In genomic region chr2:28393115-28393836, GRCh38 we compare ENCODE assay signal across 8 cellular contexts. TPM values are rescaled to one million over a fixed set of nuclear protein-coding genes. Genes with fewer than 3 reads are reported as not detected.
DNase-seq lines count a peak whose midpoint lies in the region; ATAC-seq, FAIRE-seq and TF ChIP-seq lines count a peak whose summit lies in the region.

No MANE protein-coding gene starts in this region.

- TF ChIP-seq EP300 in HepG2 (IDR thresholded peaks at IDR 0.05; ENCODE audit: low read depth in 2 of 2, low read length in 2 of 2) (no peak), HepG2 (CRISPR knock-in tag; IDR thresholded peaks at IDR 0.05; ENCODE audit: borderline replicate concordance) (no peak)

- peaks cover 0 to 3% of the 10 kb centered on the region in 2 experiments; a peak in 1 of 5 replicates for H3K36me3 ChIP-seq in HepG2 (replicated peaks in 1 of 2; ENCODE audit: control insufficient read depth in 1 of 2, insufficient read depth in 2 of 2, low read length in 2 of 2)

- WGBS in HepG2 (ENCODE audit: low lambda C conversion rate) = 0% methylated on average over 39 of the region's 81 CpGs

- in situ Hi-C loops in HepG2 (cut with HindIII; ENCODE audit: extremely low pct_ligation_motif_present, low pct_unique_long_range_greater_than_20kb) = loop anchor here (10.0 kb wide), 2 partner anchors 638 to 688 kb away; no protein-coding TSS in a partner anchor

- no peak for FAIRE-seq in HepG2 (lab: Jason Lieb, UNC)
- no peak for FAIRE-seq in D721Med (lab: Jason Lieb, UNC)

- DNase-seq in COLO668 (lab: John Stamatoyannopoulos, UW; ENCODE audit: unreplicated experiment) (peak; percentile 77), HuH-7.5 (ENCODE audit: low spot score) (peak; percentile 43), HepG2 (ENCODE audit: low spot score) (no peak), D721Med (ENCODE audit: insufficient read length, low spot score) (no peak)
- DNase-seq in stimulated activated CD4-positive, alpha-beta T cell treated with anti-CD3 and anti-CD28 coated beads, TNF-alpha, amount 100 ng/mL, for 4 hours (ENCODE audit: low read depth in 3 of 3) = peak in 2 of 3 experiments; percentile 42 to 51

- peak overlapping the region; percentile 100 for H3K4me2 ChIP-seq in HepG2 (ENCODE audit: low read depth, low read length)

- H3K27me3 ChIP-seq in HepG2 (ENCODE audit: control insufficient read depth in 1 of 2, insufficient read depth in 2 of 2, low read length in 2 of 2) = peaks cover 0 to 16% of the 10 kb centered on the region in 2 experiments; a peak in 3 of 5 replicates

- H3K4me3 ChIP-seq in WI38 (ENCODE audit: low read depth, low read length) (peak overlapping the region; percentile 96), HepG2 (replicated peaks in 1 of 3; ENCODE audit: insufficient read depth in 1 of 3, low read depth in 2 of 3, low read length in 3 of 3) (peak overlapping the region; percentile 91 to 95 (median 93))

- BruUV-seq in HepG2 (replicated peaks; lab: Mats Ljungman, UMichigan) = TSS peak; percentile 55

- no peak overlapping the region for H2AFZ ChIP-seq in HepG2 (ENCODE audit: low read length)

- TF ChIP-seq CTCF in WI38 (IDR thresholded peaks at IDR 0.05; ENCODE audit: low read depth, low read length) (no peak), HepG2 (CRISPR knock-in tag; IDR thresholded peaks at IDR 0.05) (no peak), D721Med (IDR thresholded peaks at IDR 0.05; ENCODE audit: insufficient read depth, missing control alignments) (no peak)

- ATAC-seq in HepG2 (peak; percentile 1), GM21529 (IDR thresholded peaks at IDR 0.05; ENCODE audit: unreplicated experiment) (no peak)

- CTCF ChIA-PET in HepG2 (lab: Yijun Ruan, JAX; ENCODE audit: low intra/inter-chr PET ratio, low total read pairs) = no interaction called here

- POLR2A ChIA-PET in HepG2 (lab: Yijun Ruan, JAX) = interaction anchor here (0.9 to 3.9 kb wide), 14 partner anchors 8 to 1040 kb away, joined by 3 to 35 read pairs (median 4); no protein-coding TSS in a partner anchor

- H3K9me3 ChIP-seq in HepG2 (ENCODE audit: low read length) = no peaks in the 10 kb centered on the region

- TF ChIP-seq POLR2A in HepG2 (IDR thresholded peaks at IDR 0.05; ENCODE audit: insufficient read depth in 1 of 2, low read depth in 2 of 2, low read length in 2 of 2) = no peak

- intact Hi-C loops in HepG2 (cut with micrococcal nuclease; ENCODE audit: unreplicated experiment) = loop anchor here (5.0 to 10.0 kb wide), 2 partner anchors 36 to 218 kb away; no protein-coding TSS in a partner anchor

- peak overlapping the region; percentile 94 for H3K9ac ChIP-seq in HepG2 (ENCODE audit: insufficient read depth, low read depth, low read length)

- peaks cover 53% of the 10 kb centered on the region for H3K4me1 ChIP-seq in HepG2 (ENCODE audit: insufficient read depth, low read length)

- peaks cover 40% of the 10 kb centered on the region for H3K79me2 ChIP-seq in HepG2 (ENCODE audit: insufficient read depth, low read length)

- peak; percentile 32; the same call in 1 of the 2 replicates for TF ChIP-seq RAD21 in HepG2 (CRISPR knock-in tag; IDR thresholded peaks at IDR 0.05)

- H3K27ac ChIP-seq in cingulate gyrus (ENCODE audit: low read depth, low read length) (peak overlapping the region; percentile 83), HepG2 (ENCODE audit: extremely low read length, insufficient read depth, low read length) (peak overlapping the region; percentile 88)

- H4K20me1 ChIP-seq in HepG2 (ENCODE audit: insufficient read depth, low read length) = peaks cover 30% of the 10 kb centered on the region; the same call in 1 of the 2 replicates

TF ChIP-seq in HepG2, 621 proteins besides CTCF, POLR2A, EP300 and RAD21 (continues in another document):
- no peak for TF ChIP-seq MTF1 (CRISPR knock-in tag; IDR thresholded peaks at IDR 0.05)
- peak; percentile 42; the same call in 1 of the 2 replicates for TF ChIP-seq ZNF331 (CRISPR knock-in tag; IDR thresholded peaks at IDR 0.05)
- TF ChIP-seq HNF4A (CRISPR knock-in tag; IDR thresholded peaks at IDR 0.05) = no peak
- TF ChIP-seq ZNF556 (CRISPR knock-in tag; IDR thresholded peaks at IDR 0.05; ENCODE audit: borderline replicate concordance) = no peak
- TF ChIP-seq ATF2 (CRISPR knock-in tag; IDR thresholded peaks at IDR 0.05) = no peak
- TF ChIP-seq HDAC1 (CRISPR knock-in tag; IDR thresholded peaks at IDR 0.05) = peak; percentile 17; the same call in 1 of the 2 replicates
- no peak for TF ChIP-seq ZNF136 (CRISPR knock-in tag; IDR thresholded peaks at IDR 0.05; ENCODE audit: low read depth)
- TF ChIP-seq ELK4 (CRISPR knock-in tag; IDR thresholded peaks at IDR 0.05; ENCODE audit: borderline replicate concordance) = no peak
- TF ChIP-seq MZF1 (CRISPR knock-in tag; IDR thresholded peaks at IDR 0.05; ENCODE audit: borderline replicate concordance) = no peak
- no peak for TF ChIP-seq ZNF652 (CRISPR knock-in tag; IDR thresholded peaks at IDR 0.05; ENCODE audit: borderline replicate concordance, low read depth)
- no peak for TF ChIP-seq ZNF503 (CRISPR knock-in tag; IDR thresholded peaks at IDR 0.05)
- no peak for TF ChIP-seq TMF1 (CRISPR knock-in tag; IDR thresholded peaks at IDR 0.05; ENCODE audit: low read depth)
- no peak for TF ChIP-seq POLR2G (IDR thresholded peaks at IDR 0.05; ENCODE audit: low read depth, low read length)
- TF ChIP-seq SIN3B (IDR thresholded peaks at IDR 0.05; ENCODE audit: low read length) = no peak
- TF ChIP-seq ATF5 (CRISPR knock-in tag; IDR thresholded peaks at IDR 0.05; ENCODE audit: low read depth) = no peak

RNA-seq across cellular contexts. Expression of gene FOSL2, which starts 0.6 kb away (rescaled TPM):
- 2.3 and 3.4 TPM in 2 replicates for total RNA-seq in HepG2 (2016; rRNA removed; fragmentation: Illumina TruSeq; extraction: Trizol)
- 0.53 and 0.61 TPM in 2 replicates for total RNA-seq in HepG2 (2016; cell fraction: cytosol; rRNA removed; fragmentation: Illumina TruSeq; extraction: Trizol; ENCODE audit: low read depth)
- total RNA-seq in HepG2 (2016; cell fraction: insoluble cytoplasmic fraction; rRNA removed; fragmentation: Illumina TruSeq; extraction: Trizol) = 2.2 and 4.1 TPM in 2 replicates
- total RNA-seq in HepG2 (2016; cell fraction: membrane; rRNA removed; fragmentation: Illumina TruSeq; extraction: Trizol) = 1.3 and 1.4 TPM in 2 replicates
- 3.7 and 5.1 TPM in 2 replicates for total RNA-seq in HepG2 (2016; cell fraction: nucleus; rRNA removed; fragmentation: Illumina TruSeq; extraction: Trizol)
- polyA plus RNA-seq in HepG2 (2011; rRNA removed) = 18.1 and 20.1 TPM in 2 replicates
- 10.9 and 11.2 TPM in 2 replicates for polyA plus RNA-seq in HepG2 (2011; cell fraction: cytosol; rRNA removed)
- 37.0 and 47.3 TPM in 2 replicates for polyA plus RNA-seq in HepG2 (2011; cell fraction: nucleus; rRNA removed)
- polyA plus RNA-seq in HepG2 (2012) = 25.1 and 31.2 TPM in 2 replicates
- polyA plus RNA-seq in HepG2 (2016; cell fraction: cytosol; fragmentation: Illumina TruSeq; extraction: Trizol; ENCODE audit: low read depth) = 0.21 and 0.26 TPM in 2 replicates
- polyA plus RNA-seq in HepG2 (2016; cell fraction: insoluble cytoplasmic fraction; fragmentation: Illumina TruSeq; extraction: Trizol; ENCODE audit: low read depth) = 2.0 and 2.4 TPM in 2 replicates
- 0.46 and 0.51 TPM in 2 replicates for polyA plus RNA-seq in HepG2 (2016; cell fraction: membrane; fragmentation: Illumina TruSeq; extraction: Trizol; ENCODE audit: low read depth)
- polyA plus RNA-seq in HepG2 (2016; cell fraction: nucleus; fragmentation: Illumina TruSeq; extraction: Trizol; ENCODE audit: insufficient read depth, low read depth) = 3.9 and 4.9 TPM in 2 replicates
- 62.9 and 84.8 TPM in 2 replicates for polyA minus RNA-seq in HepG2 (2011; rRNA and poly(A)+ RNA removed; ENCODE audit: low replicate concordance)
- polyA minus RNA-seq in HepG2 (2011; cell fraction: cytosol; rRNA and poly(A)+ RNA removed) = 27.1 and 28.7 TPM in 2 replicates
- 47.9 and 53.6 TPM in 2 replicates for polyA minus RNA-seq in HepG2 (2011; cell fraction: nucleus; rRNA and poly(A)+ RNA removed)

Comparison
In these comparisons a context has a peak if more than half of its experiments do, and no peak if none do; other contexts are left out.
1. DNase-seq: peak in COLO668 (single experiment), HuH-7.5 (single experiment) and stimulated activated CD4-positive, alpha-beta T cell treated with anti-CD3 and anti-CD28 coated beads, TNF-alpha, amount 100 ng/mL, for 4 hours (2 of 3); none in HepG2 (single experiment) and D721Med (single experiment).